1 cellular context compared by ENCODE assay signal in the genomic region with DNA sequence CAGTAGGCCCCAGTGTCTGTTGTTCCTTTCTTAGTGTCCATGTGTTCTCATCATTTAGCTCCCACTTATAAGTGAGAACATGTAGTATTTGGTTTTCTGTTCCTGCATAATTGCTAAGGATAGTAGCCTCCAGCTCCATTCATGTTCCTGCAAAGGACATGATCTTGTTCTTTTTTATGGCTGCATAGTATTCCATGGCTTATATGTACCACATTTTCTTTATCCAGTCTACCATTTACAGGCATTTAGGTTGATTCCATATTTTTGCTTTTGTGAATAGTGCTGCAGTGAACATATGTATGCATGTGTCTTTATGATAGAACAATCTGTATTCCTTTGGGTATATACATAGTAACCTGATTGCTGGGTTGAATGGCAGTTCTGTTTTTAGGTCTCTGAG.
TF ChIP-seq lines count a peak whose summit lies in the region.

No MANE protein-coding gene starts in this region.

TF ChIP-seq in K562, 482 proteins besides CTCF, POLR2A, EP300 and RAD21:
- peak; percentile 50 for TF ChIP-seq ZNF146 (CRISPR knock-in tag; IDR thresholded peaks at IDR 0.05; ENCODE audit: unreplicated experiment)
